In genomic region chr12:93571854-93572711, GRCh38 we compare ENCODE assay signal across 1 cellular context.
TF ChIP-seq lines count a peak whose summit lies in the region.

Gene SOCS2, plus strand, starts transcription at chr12:93572675. Its CDS starts 223 bp downstream, at chr12:93572898.

TF ChIP-seq in GM12878, 131 proteins besides CTCF, POLR2A, EP300 and RAD21 (continued from another document):
- 0 out of 2 replicates have a peak, but pooled peaks have one; percentile 14 for TF ChIP-seq NR2F1 (conservative IDR thresholded peaks at IDR 0.05)
- peak; percentile 33; the same call in 1 of the 2 replicates for TF ChIP-seq RUNX3 (IDR thresholded peaks at IDR 0.05; ENCODE audit: low read length)
- no peak for TF ChIP-seq FOXK2 (IDR thresholded peaks at IDR 0.05)
- 0 out of 2 replicates have a peak, but pooled peaks have one; percentile 40 for TF ChIP-seq DPF2 (IDR thresholded peaks at IDR 0.05)
- TF ChIP-seq RB1 (IDR thresholded peaks at IDR 0.05; ENCODE audit: borderline replicate concordance), result no peak
- no peak for TF ChIP-seq BCL11A (IDR thresholded peaks at IDR 0.05; ENCODE audit: low read depth, low read length)
- peak; percentile 68 for TF ChIP-seq IKZF1 (conservative IDR thresholded peaks at IDR 0.05)
- no peak for TF ChIP-seq SREBF1 (IDR thresholded peaks at IDR 0.05; ENCODE audit: low read length)
- peak; percentile 71; the same call in 1 of the 2 replicates for TF ChIP-seq GATAD2B (conservative IDR thresholded peaks at IDR 0.05; ENCODE audit: low read depth)
- TF ChIP-seq, protein P1, sequence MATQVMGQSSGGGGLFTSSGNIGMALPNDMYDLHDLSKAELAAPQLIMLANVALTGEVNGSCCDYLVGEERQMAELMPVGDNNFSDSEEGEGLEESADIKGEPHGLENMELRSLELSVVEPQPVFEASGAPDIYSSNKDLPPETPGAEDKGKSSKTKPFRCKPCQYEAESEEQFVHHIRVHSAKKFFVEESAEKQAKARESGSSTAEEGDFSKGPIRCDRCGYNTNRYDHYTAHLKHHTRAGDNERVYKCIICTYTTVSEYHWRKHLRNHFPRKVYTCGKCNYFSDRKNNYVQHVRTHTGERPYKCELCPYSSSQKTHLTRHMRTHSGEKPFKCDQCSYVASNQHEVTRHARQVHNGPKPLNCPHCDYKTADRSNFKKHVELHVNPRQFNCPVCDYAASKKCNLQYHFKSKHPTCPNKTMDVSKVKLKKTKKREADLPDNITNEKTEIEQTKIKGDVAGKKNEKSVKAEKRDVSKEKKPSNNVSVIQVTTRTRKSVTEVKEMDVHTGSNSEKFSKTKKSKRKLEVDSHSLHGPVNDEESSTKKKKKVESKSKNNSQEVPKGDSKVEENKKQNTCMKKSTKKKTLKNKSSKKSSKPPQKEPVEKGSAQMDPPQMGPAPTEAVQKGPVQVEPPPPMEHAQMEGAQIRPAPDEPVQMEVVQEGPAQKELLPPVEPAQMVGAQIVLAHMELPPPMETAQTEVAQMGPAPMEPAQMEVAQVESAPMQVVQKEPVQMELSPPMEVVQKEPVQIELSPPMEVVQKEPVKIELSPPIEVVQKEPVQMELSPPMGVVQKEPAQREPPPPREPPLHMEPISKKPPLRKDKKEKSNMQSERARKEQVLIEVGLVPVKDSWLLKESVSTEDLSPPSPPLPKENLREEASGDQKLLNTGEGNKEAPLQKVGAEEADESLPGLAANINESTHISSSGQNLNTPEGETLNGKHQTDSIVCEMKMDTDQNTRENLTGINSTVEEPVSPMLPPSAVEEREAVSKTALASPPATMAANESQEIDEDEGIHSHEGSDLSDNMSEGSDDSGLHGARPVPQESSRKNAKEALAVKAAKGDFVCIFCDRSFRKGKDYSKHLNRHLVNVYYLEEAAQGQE (IDR thresholded peaks at IDR 0.05; ENCODE audit: low read depth, low read length), result no peak
- no peak for TF ChIP-seq NFYA (IDR thresholded peaks at IDR 0.05; ENCODE audit: borderline replicate concordance, low read depth, low read length)
- no peak for TF ChIP-seq MTA3 (IDR thresholded peaks at IDR 0.05; ENCODE audit: borderline replicate concordance, low read length)
